20 cellular contexts compared by ENCODE assay signal in genomic region chrX:136907626-136908025, GRCh38. TPM values are rescaled to one million over a fixed set of nuclear protein-coding genes. Genes with fewer than 3 reads are reported as not detected.
DNase-seq lines count a peak whose midpoint lies in the region; ATAC-seq and TF ChIP-seq lines count a peak whose summit lies in the region.
"Had no signal": no experiment of that assay in that cellular context is flagged by ENCODE, and none has a peak within 500 bp of the region (broad histone marks: within the 10 kb centered on the region; RNA-seq: fewer than 3 reads in every experiment).

No MANE protein-coding gene starts in this region.

- no peaks in the 10 kb centered on the region for H3K36me3 Mint-ChIP-seq in nephron progenitor cell (ENCODE audit: low read depth)
- peaks cover 0 to 2% of the 10 kb centered on the region in 2 donors for H3K36me3 Mint-ChIP-seq in stimulated activated naive B cell treated with anti-CD40 and anti-IgM and Interleukin-4, amounts not matched to agents 10 μg/mL and 1 μg/mL and 100 μg/mL, for 72 hours
- H3K36me3 Mint-ChIP-seq: activated naive CD8-positive, alpha-beta T cell; IgD-negative memory B cell; T-cell had no signal

- H3K9me3 Mint-ChIP-seq in nephron progenitor cell, result peaks cover 43% of the 10 kb centered on the region
- no peaks in the 10 kb centered on the region for H3K9me3 Mint-ChIP-seq in stimulated activated naive B cell treated with anti-CD40 and anti-IgM and Interleukin-4, amounts not matched to agents 10 μg/mL and 1 μg/mL and 100 μg/mL, for 72 hours
- H3K9me3 Mint-ChIP-seq: activated T-helper 2 cell treated with anti-CD3 and anti-CD28 coated beads, Interferon-gamma antibody, Interleukin-2, Interleukin-4, amounts not matched to agents 10 μg/mL and 5 μg/mL and 100 μg/mL, durations not matched to agents 14 hours and 24 hours and 36 hours; T-cell had no signal

- H3K4me1 Mint-ChIP-seq in nephron progenitor cell, result peaks cover 29% of the 10 kb centered on the region
- H3K4me1 Mint-ChIP-seq in stimulated activated naive B cell treated with anti-CD40 and anti-IgM and Interleukin-4, amounts not matched to agents 10 μg/mL and 1 μg/mL and 100 μg/mL, for 72 hours, result peaks cover 7 to 15% of the 10 kb centered on the region in 2 donors

- ATAC-seq in HG02970 (IDR thresholded peaks at IDR 0.05; ENCODE audit: low FRiP score, unreplicated experiment) (no peak), GM19455 (IDR thresholded peaks at IDR 0.05; ENCODE audit: unreplicated experiment) (no peak)
- ATAC-seq in stimulated activated naive B cell treated with anti-CD40 and anti-IgM and Interleukin-4, amounts not matched to agents 10 μg/mL and 1 μg/mL and 100 μg/mL, for 72 hours (replicated peaks), result no peak
- ATAC-seq: foreskin keratinocyte, pancreas, T-cell had no signal

- no peak overlapping the region for H3K4me3 Mint-ChIP-seq in nephron progenitor cell
- no peak overlapping the region for H3K4me3 Mint-ChIP-seq in stimulated activated naive B cell treated with anti-CD40 and anti-IgM and Interleukin-4, amounts not matched to agents 10 μg/mL and 1 μg/mL and 100 μg/mL, for 72 hours
- H3K4me3 Mint-ChIP-seq: activated naive CD8-positive, alpha-beta T cell had no signal

- in situ Hi-C loops in G401 (cut with HindIII; ENCODE audit: low sequenced_read_pairs), result no loop called here

- peak; percentile 52 for DNase-seq in Ammon's horn (ENCODE audit: low spot score)
- DNase-seq in G401 (ENCODE audit: low spot score), result peak; percentile 17
- peak; percentile 9 for DNase-seq in cerebellar cortex (ENCODE audit: low spot score)
- peak; percentile 6 for DNase-seq in nephron progenitor cell
- DNase-seq in SIG-M5 (lab: John Stamatoyannopoulos, UW), result no peak
- DNase-seq in stimulated activated naive B cell treated with anti-CD40 and anti-IgM and Interleukin-4, amounts not matched to agents 10 μg/mL and 1 μg/mL and 100 μg/mL, for 72 hours, result no peak
- DNase-seq: cerebellar nuclear complex, foreskin keratinocyte, GDM1, NCI-H1417 treated with DMSO at 0.1 percent for 48 hours, NCI-H2171 treated with DMSO at 0.1 percent for 48 hours, NCI-H82, OCI-M1, T-cell had no signal

- no peaks in the 10 kb centered on the region for H3K27me3 Mint-ChIP-seq in nephron progenitor cell (ENCODE audit: low read depth, poor library complexity)
- no peaks in the 10 kb centered on the region for H3K27me3 Mint-ChIP-seq in stimulated activated naive B cell treated with anti-CD40 and anti-IgM and Interleukin-4, amounts not matched to agents 10 μg/mL and 1 μg/mL and 100 μg/mL, for 72 hours
- H3K27me3 Mint-ChIP-seq: activated naive CD8-positive, alpha-beta T cell; IgD-negative memory B cell; T-cell had no signal

- no peak for TF ChIP-seq CTCF in nephron progenitor cell (IDR thresholded peaks at IDR 0.05)

- H3K27ac Mint-ChIP-seq in nephron progenitor cell, result peak overlapping the region; percentile 26
- H3K27ac Mint-ChIP-seq in stimulated activated naive B cell treated with anti-CD40 and anti-IgM and Interleukin-4, amounts not matched to agents 10 μg/mL and 1 μg/mL and 100 μg/mL, for 72 hours, result no peak overlapping the region
- H3K27ac Mint-ChIP-seq: activated naive CD8-positive, alpha-beta T cell; activated T-helper 2 cell treated with anti-CD3 and anti-CD28 coated beads, Interferon-gamma antibody, Interleukin-2, Interleukin-4, amounts not matched to agents 10 μg/mL and 5 μg/mL and 100 μg/mL, durations not matched to agents 14 hours and 24 hours and 36 hours; T-cell had no signal

RNA-seq across cellular contexts. Expression of gene RBMX, which starts 27.1 kb away (rescaled TPM):
- total RNA-seq in G401 (2014; rRNA removed; shearing (Covaris generic)), result 433 and 563 TPM in 2 replicates

Comparison
In these comparisons a context has a peak if more than half of its experiments do, and no peak if none do; other contexts are left out.
1. DNase-seq: peak in Ammon's horn (single experiment), G401 (single experiment), cerebellar cortex (single experiment) and nephron progenitor cell (single experiment); none in SIG-M5 (single experiment) and stimulated activated naive B cell treated with anti-CD40 and anti-IgM and Interleukin-4, amounts not matched to agents 10 μg/mL and 1 μg/mL and 100 μg/mL, for 72 hours (single experiment).